ENCODE assay signal across 11 cellular contexts in genomic region chr5:56175465-56175864, GRCh38. TPM values are rescaled to one million over a fixed set of nuclear protein-coding genes. Genes with fewer than 3 reads are reported as not detected.
DNase-seq lines count a peak whose midpoint lies in the region; ATAC-seq and TF ChIP-seq lines count a peak whose summit lies in the region.
"Had no signal": no experiment of that assay in that cellular context is flagged by ENCODE, and none has a peak within 500 bp of the region (broad histone marks: within the 10 kb centered on the region; RNA-seq: fewer than 3 reads in every experiment).

No MANE protein-coding gene starts in this region.

- H3K9me3 ChIP-seq in RWPE2 (ENCODE audit: severe bottlenecking) (no peaks in the 10 kb centered on the region), cardiac muscle cell (ENCODE audit: low read depth) (no peaks in the 10 kb centered on the region)
- no peaks in the 10 kb centered on the region for H3K9me3 ChIP-seq in CD4-positive, alpha-beta T cell (ENCODE audit: control insufficient read depth, low read length)

- H4K20me1 ChIP-seq in GM23338 (replicated peaks; ENCODE audit: insufficient read depth) = no peaks in the 10 kb centered on the region

- H3K4me2 ChIP-seq in GM23338 = no peak overlapping the region

- H3K9me2 ChIP-seq in GM23338 (ENCODE audit: insufficient read depth) = peaks cover 11% of the 10 kb centered on the region

- POLR2A ChIA-PET in CD4-positive, alpha-beta T cell (lab: Charles Lee) = no interaction called here

- peaks cover 10% of the 10 kb centered on the region for H3K4me1 Mint-ChIP-seq in GM23338
- peaks cover 15% of the 10 kb centered on the region for H3K4me1 Mint-ChIP-seq in CD4-positive, alpha-beta T cell (ENCODE audit: low read depth)

- CTCF ChIA-PET in CD4-positive, alpha-beta T cell (lab: Charles Lee) = no interaction called here

- no peaks in the 10 kb centered on the region for H3K27me3 ChIP-seq in GM23338 (ENCODE audit: insufficient read depth)
- H3K27me3 ChIP-seq in RWPE2 (ENCODE audit: insufficient read depth, poor library complexity, severe bottlenecking) = no peaks in the 10 kb centered on the region
- H3K27me3 ChIP-seq in cardiac muscle cell = no peaks in the 10 kb centered on the region
- no peaks in the 10 kb centered on the region for H3K27me3 ChIP-seq in CD4-positive, alpha-beta T cell (ENCODE audit: control insufficient read depth, insufficient read depth, low read length)

- ATAC-seq in GM23338 (peak; percentile 85), RWPE2 (ENCODE audit: low read depth) (peak; percentile 94)
- no peak for ATAC-seq in CD4-positive, alpha-beta T cell (ENCODE audit: poor library complexity)
- ATAC-seq: stimulated activated naive CD8-positive, alpha-beta T cell treated with anti-CD3 and anti-CD28 coated beads, Interleukin-15, amount 100 ng/mL, for 72 hours had no signal

- TF ChIP-seq CTCF in GM23338 (conservative IDR thresholded peaks at IDR 0.05; ENCODE audit: low read depth in 2 of 2) = no peak
- TF ChIP-seq CTCF in RWPE2 (IDR thresholded peaks at IDR 0.05; ENCODE audit: poor library complexity, severe bottlenecking) = no peak
- TF ChIP-seq CTCF in cardiac muscle cell (IDR thresholded peaks at IDR 0.05; ENCODE audit: low read depth, low read length) = no peak
- TF ChIP-seq CTCF in CD4-positive, alpha-beta T cell (IDR thresholded peaks at IDR 0.05) = no peak

- H3K4me3 Mint-ChIP-seq in GM23338 = no peak overlapping the region
- no peak overlapping the region for H3K4me3 Mint-ChIP-seq in CD4-positive, alpha-beta T cell
- H3K4me3 Mint-ChIP-seq: nephron progenitor cell; stimulated activated naive CD8-positive, alpha-beta T cell treated with anti-CD3 and anti-CD28 coated beads, Interleukin-15, amount 100 ng/mL, for 72 hours had no signal

- H3K9me3 Mint-ChIP-seq in GM23338 = no peaks in the 10 kb centered on the region
- no peaks in the 10 kb centered on the region for H3K9me3 Mint-ChIP-seq in CD4-positive, alpha-beta T cell
- H3K9me3 Mint-ChIP-seq: nephron progenitor cell; stimulated activated naive CD8-positive, alpha-beta T cell treated with anti-CD3 and anti-CD28 coated beads, Interleukin-15, amount 100 ng/mL, for 72 hours had no signal

- peak overlapping the region; percentile 16; the same call in 1 of the 2 replicates for H2AFZ ChIP-seq in GM23338

- intact Hi-C loops in posterior cingulate gyrus (cut with DNase I) = no loop called here
- intact Hi-C loops in CD4-positive, alpha-beta T cell (cut with DNase I, micrococcal nuclease) = no loop called here

- H3K36me3 ChIP-seq in GM23338 (ENCODE audit: insufficient read depth) (no peaks in the 10 kb centered on the region), RWPE2 (ENCODE audit: low read depth) (no peaks in the 10 kb centered on the region), cardiac muscle cell (no peaks in the 10 kb centered on the region)

- no peak overlapping the region for H3K27ac ChIP-seq in GM23338 (ENCODE audit: low read depth)
- no peak overlapping the region for H3K27ac ChIP-seq in RWPE2 (ENCODE audit: poor library complexity, severe bottlenecking)
- H3K27ac ChIP-seq in cardiac muscle cell = peak overlapping the region; percentile 22
- no peak overlapping the region for H3K27ac ChIP-seq in CD4-positive, alpha-beta T cell (ENCODE audit: low read depth, low read length)

- H3K36me3 Mint-ChIP-seq in GM23338 (ENCODE audit: low read depth) = no peaks in the 10 kb centered on the region
- no peaks in the 10 kb centered on the region for H3K36me3 Mint-ChIP-seq in CD4-positive, alpha-beta T cell (ENCODE audit: low read depth)

- H3K4me1 ChIP-seq in GM23338 (ENCODE audit: insufficient read depth) (peaks cover 6% of the 10 kb centered on the region; the same call in 1 of the 2 replicates), RWPE2 (ENCODE audit: insufficient read depth, poor library complexity, severe bottlenecking) (peaks cover 3% of the 10 kb centered on the region), cardiac muscle cell (ENCODE audit: low read depth) (peaks cover 15% of the 10 kb centered on the region)

- H3K27me3 Mint-ChIP-seq in GM23338 (ENCODE audit: insufficient read depth, low read depth, poor library complexity) = no peaks in the 10 kb centered on the region
- H3K27me3 Mint-ChIP-seq in CD4-positive, alpha-beta T cell = no peaks in the 10 kb centered on the region
- H3K27me3 Mint-ChIP-seq: stimulated activated naive CD8-positive, alpha-beta T cell treated with anti-CD3 and anti-CD28 coated beads, Interleukin-15, amount 100 ng/mL, for 72 hours had no signal

- H3F3A ChIP-seq in GM23338 (replicated peaks; ENCODE audit: low read depth) = no peaks in the 10 kb centered on the region

- H3K79me2 ChIP-seq in GM23338 (replicated peaks; ENCODE audit: insufficient read depth) = no peaks in the 10 kb centered on the region

- DNase-seq in GM23338 (ENCODE audit: low spot score) (peak; percentile 62), RWPE2 (ENCODE audit: low spot score) (no peak), cardiac muscle cell (ENCODE audit: low read depth in 1 of 2, low spot score in 1 of 2) (peak; percentile 26 to 96), skeletal muscle cell (ENCODE audit: low read depth) (peak; percentile 73), posterior cingulate gyrus (no peak), NCI-H2107 treated with DMSO at 0.1 percent for 48 hours (lab: John Stamatoyannopoulos, UW; ENCODE audit: unreplicated experiment) (no peak)
- DNase-seq in activated CD4-positive, alpha-beta T cell treated with anti-CD3 and anti-CD28 coated beads, Interleukin-2, amount 50 U/mL, for 1 hour = no peak
- no peak for DNase-seq in CD4-positive, alpha-beta T cell
- DNase-seq: nephron progenitor cell; RPMI8226; stimulated activated naive CD8-positive, alpha-beta T cell treated with anti-CD3 and anti-CD28 coated beads, Interleukin-15, amount 100 ng/mL, for 72 hours had no signal

- H3K4me3 ChIP-seq in GM23338 = no peak overlapping the region
- H3K4me3 ChIP-seq in RWPE2 (ENCODE audit: severe bottlenecking) = no peak overlapping the region
- H3K4me3 ChIP-seq in cardiac muscle cell = no peak overlapping the region
- no peak overlapping the region for H3K4me3 ChIP-seq in skeletal muscle cell (ENCODE audit: low read depth, low read length)

- no peak overlapping the region for H3K27ac Mint-ChIP-seq in GM23338
- H3K27ac Mint-ChIP-seq in CD4-positive, alpha-beta T cell = no peak overlapping the region
- H3K27ac Mint-ChIP-seq: stimulated activated naive CD8-positive, alpha-beta T cell treated with anti-CD3 and anti-CD28 coated beads, Interleukin-15, amount 100 ng/mL, for 72 hours had no signal

TF ChIP-seq in GM23338, 12 proteins besides CTCF, POLR2A, EP300 and RAD21 (continues in another document):
- no peak for TF ChIP-seq EZH2 (IDR thresholded peaks at IDR 0.05; ENCODE audit: low read depth, unreplicated experiment)
- TF ChIP-seq, protein P1, sequence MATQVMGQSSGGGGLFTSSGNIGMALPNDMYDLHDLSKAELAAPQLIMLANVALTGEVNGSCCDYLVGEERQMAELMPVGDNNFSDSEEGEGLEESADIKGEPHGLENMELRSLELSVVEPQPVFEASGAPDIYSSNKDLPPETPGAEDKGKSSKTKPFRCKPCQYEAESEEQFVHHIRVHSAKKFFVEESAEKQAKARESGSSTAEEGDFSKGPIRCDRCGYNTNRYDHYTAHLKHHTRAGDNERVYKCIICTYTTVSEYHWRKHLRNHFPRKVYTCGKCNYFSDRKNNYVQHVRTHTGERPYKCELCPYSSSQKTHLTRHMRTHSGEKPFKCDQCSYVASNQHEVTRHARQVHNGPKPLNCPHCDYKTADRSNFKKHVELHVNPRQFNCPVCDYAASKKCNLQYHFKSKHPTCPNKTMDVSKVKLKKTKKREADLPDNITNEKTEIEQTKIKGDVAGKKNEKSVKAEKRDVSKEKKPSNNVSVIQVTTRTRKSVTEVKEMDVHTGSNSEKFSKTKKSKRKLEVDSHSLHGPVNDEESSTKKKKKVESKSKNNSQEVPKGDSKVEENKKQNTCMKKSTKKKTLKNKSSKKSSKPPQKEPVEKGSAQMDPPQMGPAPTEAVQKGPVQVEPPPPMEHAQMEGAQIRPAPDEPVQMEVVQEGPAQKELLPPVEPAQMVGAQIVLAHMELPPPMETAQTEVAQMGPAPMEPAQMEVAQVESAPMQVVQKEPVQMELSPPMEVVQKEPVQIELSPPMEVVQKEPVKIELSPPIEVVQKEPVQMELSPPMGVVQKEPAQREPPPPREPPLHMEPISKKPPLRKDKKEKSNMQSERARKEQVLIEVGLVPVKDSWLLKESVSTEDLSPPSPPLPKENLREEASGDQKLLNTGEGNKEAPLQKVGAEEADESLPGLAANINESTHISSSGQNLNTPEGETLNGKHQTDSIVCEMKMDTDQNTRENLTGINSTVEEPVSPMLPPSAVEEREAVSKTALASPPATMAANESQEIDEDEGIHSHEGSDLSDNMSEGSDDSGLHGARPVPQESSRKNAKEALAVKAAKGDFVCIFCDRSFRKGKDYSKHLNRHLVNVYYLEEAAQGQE (IDR thresholded peaks at IDR 0.05; ENCODE audit: unreplicated experiment) = no peak
- TF ChIP-seq ZNF331 (CRISPR knock-in tag; IDR thresholded peaks at IDR 0.05; ENCODE audit: low read depth) = no peak
- TF ChIP-seq POLR2AphosphoS5 (IDR thresholded peaks at IDR 0.05; ENCODE audit: low read depth) = no peak

RNA-seq across cellular contexts. Expression of gene ANKRD55, which starts 57.7 kb away (rescaled TPM):
- total RNA-seq in GM23338 (2014; rRNA removed; shearing (Covaris generic)) = not detected in 2 replicates
- not detected in 2 replicates for polyA plus RNA-seq in GM23338 (2016; fragmentation: Nextera tagmentation; extraction: Ambion mirVana)
- not detected in 2 replicates for total RNA-seq in cardiac muscle cell
- 0.28 TPM in 1 of 2 replicates, not detected in the other for polyA plus RNA-seq in cardiac muscle cell
- total RNA-seq in CD4-positive, alpha-beta T cell = 10 to 100 TPM in 1 of 2 experiments, 1 to 10 TPM in 1; 9.7 to 10.2 TPM

Comparison
In these comparisons a context has a peak if more than half of its experiments do, and no peak if none do; other contexts are left out.
1. DNase-seq: peak in GM23338 (single experiment), cardiac muscle cell (2 of 2) and skeletal muscle cell (single experiment); none in RWPE2 (single experiment), posterior cingulate gyrus (0 of 10), activated CD4-positive, alpha-beta T cell treated with anti-CD3 and anti-CD28 coated beads, Interleukin-2, amount 50 U/mL, for 1 hour (single experiment), CD4-positive, alpha-beta T cell (0 of 10) and NCI-H2107 treated with DMSO at 0.1 percent for 48 hours (single experiment).
2. RNA of gene ANKRD55, which starts 57.7 kb away (total RNA-seq): 9.7 to 10.2 TPM in CD4-positive, alpha-beta T cell; not detected in GM23338 and not detected in cardiac muscle cell; every median in the first group is over 10 times any median in the second.